1 cellular context compared by ENCODE assay signal in genomic region chr6:43698584-43699349, GRCh38.
TF ChIP-seq lines count a peak whose summit lies in the region.

No MANE protein-coding gene starts in this region.

TF ChIP-seq in SK-N-SH, 30 proteins besides CTCF, POLR2A, EP300 and RAD21 (continued from another document):
- TF ChIP-seq TCF12 (IDR thresholded peaks at IDR 0.05) (no peak), RXRA (IDR thresholded peaks at IDR 0.05; ENCODE audit: borderline replicate concordance, low read depth) (no peak), POLR2AphosphoS5 (IDR thresholded peaks at IDR 0.05; ENCODE audit: low read depth, low read length) (no peak), YY1 (IDR thresholded peaks at IDR 0.05; ENCODE audit: low read depth) (no peak), MEF2A (IDR thresholded peaks at IDR 0.05; ENCODE audit: borderline replicate concordance, low read depth) (no peak), NFIC (IDR thresholded peaks at IDR 0.05; ENCODE audit: borderline replicate concordance) (no peak), RFX5 (IDR thresholded peaks at IDR 0.05; ENCODE audit: low read length) (no peak), RCOR1 (IDR thresholded peaks at IDR 0.05; ENCODE audit: low read length) (no peak), FOXM1 (IDR thresholded peaks at IDR 0.05; ENCODE audit: low read depth) (no peak), GABPA (IDR thresholded peaks at IDR 0.05; ENCODE audit: low read depth) (no peak)
- TF ChIP-seq, protein P1, sequence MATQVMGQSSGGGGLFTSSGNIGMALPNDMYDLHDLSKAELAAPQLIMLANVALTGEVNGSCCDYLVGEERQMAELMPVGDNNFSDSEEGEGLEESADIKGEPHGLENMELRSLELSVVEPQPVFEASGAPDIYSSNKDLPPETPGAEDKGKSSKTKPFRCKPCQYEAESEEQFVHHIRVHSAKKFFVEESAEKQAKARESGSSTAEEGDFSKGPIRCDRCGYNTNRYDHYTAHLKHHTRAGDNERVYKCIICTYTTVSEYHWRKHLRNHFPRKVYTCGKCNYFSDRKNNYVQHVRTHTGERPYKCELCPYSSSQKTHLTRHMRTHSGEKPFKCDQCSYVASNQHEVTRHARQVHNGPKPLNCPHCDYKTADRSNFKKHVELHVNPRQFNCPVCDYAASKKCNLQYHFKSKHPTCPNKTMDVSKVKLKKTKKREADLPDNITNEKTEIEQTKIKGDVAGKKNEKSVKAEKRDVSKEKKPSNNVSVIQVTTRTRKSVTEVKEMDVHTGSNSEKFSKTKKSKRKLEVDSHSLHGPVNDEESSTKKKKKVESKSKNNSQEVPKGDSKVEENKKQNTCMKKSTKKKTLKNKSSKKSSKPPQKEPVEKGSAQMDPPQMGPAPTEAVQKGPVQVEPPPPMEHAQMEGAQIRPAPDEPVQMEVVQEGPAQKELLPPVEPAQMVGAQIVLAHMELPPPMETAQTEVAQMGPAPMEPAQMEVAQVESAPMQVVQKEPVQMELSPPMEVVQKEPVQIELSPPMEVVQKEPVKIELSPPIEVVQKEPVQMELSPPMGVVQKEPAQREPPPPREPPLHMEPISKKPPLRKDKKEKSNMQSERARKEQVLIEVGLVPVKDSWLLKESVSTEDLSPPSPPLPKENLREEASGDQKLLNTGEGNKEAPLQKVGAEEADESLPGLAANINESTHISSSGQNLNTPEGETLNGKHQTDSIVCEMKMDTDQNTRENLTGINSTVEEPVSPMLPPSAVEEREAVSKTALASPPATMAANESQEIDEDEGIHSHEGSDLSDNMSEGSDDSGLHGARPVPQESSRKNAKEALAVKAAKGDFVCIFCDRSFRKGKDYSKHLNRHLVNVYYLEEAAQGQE (IDR thresholded peaks at IDR 0.05; ENCODE audit: low read depth, low read length), result no peak
- TF ChIP-seq, protein P2, sequence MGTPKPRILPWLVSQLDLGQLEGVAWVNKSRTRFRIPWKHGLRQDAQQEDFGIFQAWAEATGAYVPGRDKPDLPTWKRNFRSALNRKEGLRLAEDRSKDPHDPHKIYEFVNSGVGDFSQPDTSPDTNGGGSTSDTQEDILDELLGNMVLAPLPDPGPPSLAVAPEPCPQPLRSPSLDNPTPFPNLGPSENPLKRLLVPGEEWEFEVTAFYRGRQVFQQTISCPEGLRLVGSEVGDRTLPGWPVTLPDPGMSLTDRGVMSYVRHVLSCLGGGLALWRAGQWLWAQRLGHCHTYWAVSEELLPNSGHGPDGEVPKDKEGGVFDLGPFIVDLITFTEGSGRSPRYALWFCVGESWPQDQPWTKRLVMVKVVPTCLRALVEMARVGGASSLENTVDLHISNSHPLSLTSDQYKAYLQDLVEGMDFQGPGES (IDR thresholded peaks at IDR 0.05; ENCODE audit: low read depth, low read length), result no peak
